In genomic region chr12:107352347-107353081, GRCh38 we compare ENCODE assay signal across 15 cellular contexts.
DNase-seq lines count a peak whose midpoint lies in the region; ATAC-seq, FAIRE-seq and TF ChIP-seq lines count a peak whose summit lies in the region.
"Had no signal": no experiment of that assay in that cellular context is flagged by ENCODE, and none has a peak within 500 bp of the region (broad histone marks: within the 10 kb centered on the region; RNA-seq: fewer than 3 reads in every experiment).

No MANE protein-coding gene starts in this region.

- H2AFZ ChIP-seq in PC-9 (no peak overlapping the region), astrocyte (ENCODE audit: low read depth, low read length) (no peak overlapping the region)
- H2AFZ ChIP-seq: parathyroid adenoma had no signal

- H3K4me3 ChIP-seq in PC-9 (no peak overlapping the region; the same call in 1 of the 2 replicates), astrocyte (ENCODE audit: insufficient read depth, low read depth, low read length) (no peak overlapping the region)
- H3K4me3 ChIP-seq: body of pancreas, heart right ventricle, lung had no signal

- no TSS peak for BruUV-seq in PC-9 (replicated peaks; lab: Mats Ljungman, UMichigan)

- POLR2A ChIA-PET in PC-9 (lab: Charles Lee; ENCODE audit: unreplicated experiment), result no interaction called here

- H4K20me1 ChIP-seq in PC-9 (ENCODE audit: insufficient read depth) (no peaks in the 10 kb centered on the region), astrocyte (ENCODE audit: insufficient read depth, low read length) (peaks cover 5% of the 10 kb centered on the region)

- no peak for ATAC-seq in HG03521 (IDR thresholded peaks at IDR 0.05; ENCODE audit: unreplicated experiment)
- ATAC-seq: body of pancreas had no signal

- CTCF ChIA-PET in activated naive CD4-positive, alpha-beta T cell treated with anti-CD3 and anti-CD28 coated beads for 36 hours (lab: Charles Lee), result no interaction called here
- CTCF ChIA-PET in PC-9 (lab: Charles Lee), result no interaction called here

- H3K4me3 Mint-ChIP-seq in activated naive CD4-positive, alpha-beta T cell treated with anti-CD3 and anti-CD28 coated beads for 36 hours, result peak overlapping the region; percentile 34
- peak overlapping the region; percentile 9 for H3K4me3 Mint-ChIP-seq in astrocyte (ENCODE audit: unreplicated experiment)

- peak overlapping the region; percentile 97 for H3K27ac ChIP-seq in PC-9
- H3K27ac ChIP-seq in astrocyte (ENCODE audit: low read depth, low read length), result no peak overlapping the region
- H3K27ac ChIP-seq: body of pancreas, heart right ventricle, parathyroid adenoma had no signal

- H3K4me1 ChIP-seq in PC-9 (replicated peaks; ENCODE audit: insufficient read depth) (peaks cover 78% of the 10 kb centered on the region), astrocyte (ENCODE audit: insufficient read depth, low read length) (peaks cover 27% of the 10 kb centered on the region)
- H3K4me1 ChIP-seq: body of pancreas had no signal

- peaks cover 63% of the 10 kb centered on the region for H3K79me2 ChIP-seq in PC-9 (ENCODE audit: low read depth)
- no peaks in the 10 kb centered on the region for H3K79me2 ChIP-seq in astrocyte (ENCODE audit: insufficient read depth, low read length)

- peak; percentile 48 for DNase-seq in activated naive CD4-positive, alpha-beta T cell treated with anti-CD3 and anti-CD28 coated beads for 36 hours
- no peak for DNase-seq in activated naive CD4-positive, alpha-beta T cell (lab: John Stamatoyannopoulos, UW)
- DNase-seq in PC-9, result peak in 1 of 2 experiments; percentile 84
- no peak for DNase-seq in astrocyte (ENCODE audit: low read depth)
- DNase-seq in renal cortical epithelial cell (ENCODE audit: low read depth), result peak; percentile 47
- no peak for DNase-seq in HTR-8/SVneo (ENCODE audit: insufficient read length, low spot score)
- DNase-seq in SIG-M5 (lab: John Stamatoyannopoulos, UW), result no peak
- DNase-seq: heart right ventricle, NCI-H1436 treated with DMSO at 0.1 percent for 48 hours had no signal

- FAIRE-seq in astrocyte (lab: Jason Lieb, UNC) (no peak), HTR-8/SVneo (lab: Jason Lieb, UNC) (no peak)
- FAIRE-seq: G401.6, GM18507 had no signal

- no peak overlapping the region for H3K9ac ChIP-seq in astrocyte (ENCODE audit: low read length)
- H3K9ac ChIP-seq: parathyroid adenoma had no signal

- H3K36me3 ChIP-seq in PC-9 (ENCODE audit: low read depth) (no peaks in the 10 kb centered on the region), astrocyte (ENCODE audit: insufficient read depth, low read length) (no peaks in the 10 kb centered on the region)
- H3K36me3 ChIP-seq: heart right ventricle had no signal

- H3K27ac Mint-ChIP-seq in activated naive CD4-positive, alpha-beta T cell treated with anti-CD3 and anti-CD28 coated beads for 36 hours, result peak overlapping the region; percentile 34
- H3K27ac Mint-ChIP-seq in astrocyte (ENCODE audit: unreplicated experiment), result peak overlapping the region; percentile 91

- peaks cover 62% of the 10 kb centered on the region for H3F3A ChIP-seq in PC-9 (ENCODE audit: insufficient read depth, low read depth)

- no peak for TF ChIP-seq CTCF in PC-9 (conservative IDR thresholded peaks at IDR 0.05)
- TF ChIP-seq CTCF in astrocyte (IDR thresholded peaks at IDR 0.05; ENCODE audit: insufficient read depth, low read depth, low read length), result no peak

- no peaks in the 10 kb centered on the region for H3K27me3 Mint-ChIP-seq in activated naive CD4-positive, alpha-beta T cell treated with anti-CD3 and anti-CD28 coated beads for 36 hours (ENCODE audit: low read depth)
- no peaks in the 10 kb centered on the region for H3K27me3 Mint-ChIP-seq in astrocyte (ENCODE audit: low read depth, unreplicated experiment)

- H3K9me2 ChIP-seq in PC-9 (ENCODE audit: insufficient read depth), result no peaks in the 10 kb centered on the region

- no peaks in the 10 kb centered on the region for H3K9me3 ChIP-seq in PC-9 (ENCODE audit: insufficient read depth, low read depth)
- no peaks in the 10 kb centered on the region for H3K9me3 ChIP-seq in astrocyte (ENCODE audit: insufficient read depth, low read depth, low read length)
- H3K9me3 ChIP-seq: body of pancreas had no signal

- peaks cover 59% of the 10 kb centered on the region for H3K4me1 Mint-ChIP-seq in activated naive CD4-positive, alpha-beta T cell treated with anti-CD3 and anti-CD28 coated beads for 36 hours (ENCODE audit: low read depth)
- H3K4me1 Mint-ChIP-seq in astrocyte (ENCODE audit: low read depth, unreplicated experiment), result peaks cover 39% of the 10 kb centered on the region

- intact Hi-C loops in activated naive CD4-positive, alpha-beta T cell treated with anti-CD3 and anti-CD28 coated beads for 36 hours (cut with micrococcal nuclease), result loop anchor here (2.0 kb wide), 1 partner anchor 24 kb away; no protein-coding TSS in a partner anchor
- intact Hi-C loops in PC-9 (cut with micrococcal nuclease; ENCODE audit: unreplicated experiment), result no loop called here

- H3K4me2 ChIP-seq in PC-9, result peak overlapping the region; percentile 61
- H3K4me2 ChIP-seq in astrocyte (ENCODE audit: low read length), result no peak overlapping the region

- H3K27me3 ChIP-seq in PC-9 (ENCODE audit: insufficient read depth, low read depth) (no peaks in the 10 kb centered on the region), astrocyte (ENCODE audit: insufficient read depth, low read length) (no peaks in the 10 kb centered on the region)
- H3K27me3 ChIP-seq: body of pancreas had no signal

- H3K9me3 Mint-ChIP-seq in activated naive CD4-positive, alpha-beta T cell treated with anti-CD3 and anti-CD28 coated beads for 36 hours, result peaks cover 4% of the 10 kb centered on the region
- peaks cover 5% of the 10 kb centered on the region for H3K9me3 Mint-ChIP-seq in astrocyte (ENCODE audit: unreplicated experiment)

- peaks cover 4% of the 10 kb centered on the region for H3K36me3 Mint-ChIP-seq in activated naive CD4-positive, alpha-beta T cell treated with anti-CD3 and anti-CD28 coated beads for 36 hours (ENCODE audit: low read depth)
- H3K36me3 Mint-ChIP-seq in astrocyte (ENCODE audit: low read depth, unreplicated experiment), result no peaks in the 10 kb centered on the region

Comparison
In these comparisons a context has a peak if more than half of its experiments do, and no peak if none do; other contexts are left out.
1. DNase-seq: peak in activated naive CD4-positive, alpha-beta T cell treated with anti-CD3 and anti-CD28 coated beads for 36 hours (single experiment) and renal cortical epithelial cell (single experiment); none in activated naive CD4-positive, alpha-beta T cell (0 of 4), astrocyte (single experiment), HTR-8/SVneo (single experiment) and SIG-M5 (single experiment).